16 cellular contexts compared by ENCODE assay signal in the genomic region with DNA sequence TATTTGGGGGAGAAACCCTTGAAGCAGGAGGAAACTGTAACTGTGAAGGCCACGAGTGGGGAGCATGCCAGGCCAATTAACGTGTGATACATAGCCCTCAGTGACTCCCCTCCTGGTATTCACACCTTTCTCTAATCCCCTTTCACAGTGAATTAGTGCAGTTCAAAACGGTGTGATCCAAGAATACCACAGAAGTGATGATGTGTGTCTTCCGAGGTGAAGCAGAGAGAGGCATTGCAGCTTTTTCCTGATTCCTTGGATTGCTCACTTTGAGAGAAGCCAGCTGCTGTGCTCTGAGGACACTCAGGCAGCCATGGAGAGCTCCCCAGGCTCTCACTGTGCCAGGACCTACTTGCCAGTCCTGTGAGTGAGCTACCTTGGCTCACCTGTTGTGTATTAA. TPM values are rescaled to one million over a fixed set of nuclear protein-coding genes. Genes with fewer than 3 reads are reported as not detected.
DNase-seq lines count a peak whose midpoint lies in the region; ATAC-seq and TF ChIP-seq lines count a peak whose summit lies in the region.
"Had no signal": no experiment of that assay in that cellular context is flagged by ENCODE, and none has a peak within 500 bp of the region (broad histone marks: within the 10 kb centered on the region; RNA-seq: fewer than 3 reads in every experiment).

No MANE protein-coding gene starts in this region.

- no peak overlapping the region for H3K9ac ChIP-seq in Karpas-422 (ENCODE audit: low read length)
- H3K9ac ChIP-seq: BLaER1 treated with 17β-estradiol and CSF1 and Interleukin-3, amounts not matched to agents 10 nM and 100 nM had no signal

- H3K9me3 ChIP-seq in AG04450 (ENCODE audit: control insufficient read depth, insufficient read depth, low read length): no peaks in the 10 kb centered on the region
- H3K9me3 ChIP-seq in Karpas-422 (ENCODE audit: low read length): no peaks in the 10 kb centered on the region
- H3K9me3 ChIP-seq: BLaER1 treated with 17β-estradiol and CSF1 and Interleukin-3, amounts not matched to agents 10 nM and 100 nM; SJCRH30 had no signal

- no peak overlapping the region for H2AFZ ChIP-seq in Karpas-422 (ENCODE audit: low read length)

- H3K4me3 ChIP-seq in AG04450 (ENCODE audit: low read depth, low read length): no peak overlapping the region
- H3K4me3 ChIP-seq in Karpas-422 (ENCODE audit: low read length): no peak overlapping the region
- H3K4me3 ChIP-seq: BLaER1 treated with 17β-estradiol and CSF1 and Interleukin-3, amounts not matched to agents 10 nM and 100 nM; SJCRH30 had no signal

- H3K36me3 Mint-ChIP-seq in WTC11: peaks cover 67% of the 10 kb centered on the region

- CTCF ChIA-PET in AG04450 (lab: Charles Lee) (no interaction called here), WTC11 (lab: Charles Lee) (no interaction called here)

- no peak for DNase-seq in AG04450 (ENCODE audit: low read depth, low spot score)
- DNase-seq in WTC11 (ENCODE audit: low spot score): no peak
- peak; percentile 16 for DNase-seq in glomerular visceral epithelial cell (ENCODE audit: extremely low spot score)
- no peak for DNase-seq in Karpas-422
- DNase-seq in medulla oblongata (ENCODE audit: extremely low spot score): no peak
- DNase-seq: EL, HCEC 1CT, NCI-H1436, NCI-H345, NCI-H526 treated with DMSO at 0.1 percent for 48 hours, SJCRH30 had no signal

- no peaks in the 10 kb centered on the region for H3K9me3 Mint-ChIP-seq in WTC11
- H3K9me3 Mint-ChIP-seq: IgD-negative memory B cell had no signal

- no peaks in the 10 kb centered on the region for H3K9me2 ChIP-seq in Karpas-422 (replicated peaks; ENCODE audit: insufficient read depth, low read length)

- no peak overlapping the region for H3K4me2 ChIP-seq in Karpas-422 (ENCODE audit: low read depth, low read length, poor library complexity, severe bottlenecking)
- H3K4me2 ChIP-seq: BLaER1 treated with 17β-estradiol and CSF1 and Interleukin-3, amounts not matched to agents 10 nM and 100 nM had no signal

- no peaks in the 10 kb centered on the region for H3K4me1 ChIP-seq in Karpas-422 (ENCODE audit: low read length)
- H3K4me1 ChIP-seq: BLaER1 treated with 17β-estradiol and CSF1 and Interleukin-3, amounts not matched to agents 10 nM and 100 nM had no signal

- H3K27ac ChIP-seq in 22Rv1 (peak overlapping the region; percentile 11; the same call in 1 of the 2 replicates), AG04450 (ENCODE audit: low read depth, low read length) (peak overlapping the region; percentile 11), Karpas-422 (ENCODE audit: low read length) (no peak overlapping the region)
- H3K27ac ChIP-seq: BLaER1 treated with 17β-estradiol and CSF1 and Interleukin-3, amounts not matched to agents 10 nM and 100 nM; RWPE1; SJCRH30 had no signal

- H3K4me1 Mint-ChIP-seq in WTC11: no peaks in the 10 kb centered on the region; the same call in 1 of the 2 replicates

- H3K27me3 ChIP-seq in AG04450 (ENCODE audit: control insufficient read depth, insufficient read depth, low read length) (no peaks in the 10 kb centered on the region), Karpas-422 (ENCODE audit: low read length) (no peaks in the 10 kb centered on the region)
- H3K27me3 ChIP-seq: BLaER1 treated with 17β-estradiol and CSF1 and Interleukin-3, amounts not matched to agents 10 nM and 100 nM; SJCRH30 had no signal

- no peak for TF ChIP-seq CTCF in 22Rv1 (IDR thresholded peaks at IDR 0.05)
- no peak for TF ChIP-seq CTCF in AG04450 (IDR thresholded peaks at IDR 0.05; ENCODE audit: low read depth, low read length)
- no peak for TF ChIP-seq CTCF in WTC11 (IDR thresholded peaks at IDR 0.05)

- no peak overlapping the region for H3K4me3 Mint-ChIP-seq in WTC11
- H3K4me3 Mint-ChIP-seq: IgD-negative memory B cell had no signal

- no peaks in the 10 kb centered on the region for H3K27me3 Mint-ChIP-seq in WTC11 (ENCODE audit: low read depth)
- H3K27me3 Mint-ChIP-seq: IgD-negative memory B cell had no signal

- no peak for ATAC-seq in WTC11
- no peak for ATAC-seq in GM21360 (IDR thresholded peaks at IDR 0.05; ENCODE audit: unreplicated experiment)

- H3K27ac Mint-ChIP-seq in WTC11: peak overlapping the region; percentile 42
- H3K27ac Mint-ChIP-seq: IgD-negative memory B cell had no signal

- H3K79me2 ChIP-seq in Karpas-422 (ENCODE audit: low read length): peaks cover 34% of the 10 kb centered on the region

- H4K20me1 ChIP-seq in Karpas-422 (ENCODE audit: insufficient read depth, low read depth, low read length): peaks cover 8% of the 10 kb centered on the region

- POLR2A ChIA-PET in AG04450 (lab: Yijun Ruan, JAX) (no interaction called here), WTC11 (lab: Charles Lee) (no interaction called here)

- H3K36me3 ChIP-seq in Karpas-422 (ENCODE audit: insufficient read depth, low read length): peaks cover 52% of the 10 kb centered on the region

TF ChIP-seq in WTC11, 78 proteins besides CTCF, POLR2A, EP300 and RAD21:
- no peak for TF ChIP-seq ZNF416 (CRISPR knock-in tag; IDR thresholded peaks at IDR 0.05)
- no peak for TF ChIP-seq TP53 (CRISPR knock-in tag; IDR thresholded peaks at IDR 0.05)
- TF ChIP-seq RORB (CRISPR knock-in tag; IDR thresholded peaks at IDR 0.05): no peak
- TF ChIP-seq, protein P1, sequence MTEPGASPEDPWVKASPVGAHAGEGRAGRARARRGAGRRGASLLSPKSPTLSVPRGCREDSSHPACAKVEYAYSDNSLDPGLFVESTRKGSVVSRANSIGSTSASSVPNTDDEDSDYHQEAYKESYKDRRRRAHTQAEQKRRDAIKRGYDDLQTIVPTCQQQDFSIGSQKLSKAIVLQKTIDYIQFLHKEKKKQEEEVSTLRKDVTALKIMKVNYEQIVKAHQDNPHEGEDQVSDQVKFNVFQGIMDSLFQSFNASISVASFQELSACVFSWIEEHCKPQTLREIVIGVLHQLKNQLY (CRISPR knock-in tag; IDR thresholded peaks at IDR 0.05): no peak
- TF ChIP-seq RELA (CRISPR knock-in tag; IDR thresholded peaks at IDR 0.05; ENCODE audit: borderline replicate concordance): no peak
- TF ChIP-seq, protein P2, sequence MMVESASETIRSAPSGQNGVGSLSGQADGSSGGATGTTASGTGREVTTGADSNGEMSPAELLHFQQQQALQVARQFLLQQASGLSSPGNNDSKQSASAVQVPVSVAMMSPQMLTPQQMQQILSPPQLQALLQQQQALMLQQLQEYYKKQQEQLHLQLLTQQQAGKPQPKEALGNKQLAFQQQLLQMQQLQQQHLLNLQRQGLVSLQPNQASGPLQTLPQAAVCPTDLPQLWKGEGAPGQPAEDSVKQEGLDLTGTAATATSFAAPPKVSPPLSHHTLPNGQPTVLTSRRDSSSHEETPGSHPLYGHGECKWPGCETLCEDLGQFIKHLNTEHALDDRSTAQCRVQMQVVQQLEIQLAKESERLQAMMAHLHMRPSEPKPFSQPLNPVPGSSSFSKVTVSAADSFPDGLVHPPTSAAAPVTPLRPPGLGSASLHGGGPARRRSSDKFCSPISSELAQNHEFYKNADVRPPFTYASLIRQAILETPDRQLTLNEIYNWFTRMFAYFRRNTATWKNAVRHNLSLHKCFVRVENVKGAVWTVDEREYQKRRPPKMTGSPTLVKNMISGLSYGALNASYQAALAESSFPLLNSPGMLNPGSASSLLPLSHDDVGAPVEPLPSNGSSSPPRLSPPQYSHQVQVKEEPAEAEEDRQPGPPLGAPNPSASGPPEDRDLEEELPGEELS (CRISPR knock-in tag; IDR thresholded peaks at IDR 0.05): no peak
TF ChIP-seq in WTC11: peak in this region for 0.

RNA-seq across cellular contexts. Expression of a gene that starts 17.3 kb away (rescaled TPM):
- polyA plus RNA-seq in AG04450 (2011; rRNA removed): 45.6 and 64.6 TPM in 2 replicates
- 27.2 and 32.4 TPM in 2 replicates for polyA minus RNA-seq in AG04450 (2011; rRNA and poly(A)+ RNA removed)
- 68.9 to 79.5 TPM (median 69.4 TPM) in 3 replicates for total RNA-seq in WTC11 (2021)
- 40.2 and 76.7 TPM in 2 replicates for total RNA-seq in Karpas-422 (2014; rRNA removed; shearing (Covaris generic); ENCODE audit: low replicate concordance)
